Comparison of ENCODE assay signal across 14 cellular contexts in the genomic region with DNA sequence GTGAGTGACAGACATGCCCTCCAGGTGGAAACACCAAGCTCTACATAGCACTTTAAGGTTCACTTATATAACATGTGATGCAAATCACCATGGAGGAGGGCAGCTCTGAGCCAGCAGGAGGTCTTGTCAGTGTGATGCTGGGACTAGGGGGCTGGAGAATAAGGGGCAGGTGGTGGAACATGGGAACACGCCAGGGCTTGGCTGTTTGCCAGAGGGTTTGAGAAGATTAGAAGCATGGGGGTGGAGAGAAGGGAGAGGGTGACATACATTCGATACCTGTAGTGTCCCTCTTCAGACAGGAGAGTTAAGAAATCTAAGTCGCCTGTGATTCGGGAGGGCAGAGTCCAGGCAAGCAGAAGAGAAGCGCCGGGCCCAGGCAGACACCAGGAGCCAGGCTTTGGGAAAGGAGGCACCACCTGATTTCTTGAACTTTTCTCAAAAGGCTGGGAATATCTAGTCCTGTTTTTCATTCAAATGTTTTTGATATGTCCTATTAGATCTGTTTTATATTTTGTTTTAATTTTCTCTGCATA. TPM values are rescaled to one million over a fixed set of nuclear protein-coding genes. Genes with fewer than 3 reads are reported as not detected.
A peak's percentile ranks its signal among the peaks of the same experiment; 100 is the strongest.
DNase-seq lines count a peak whose midpoint lies in the region; ATAC-seq and TF ChIP-seq lines count a peak whose summit lies in the region.
"Had no signal": no experiment of that assay in that cellular context is flagged by ENCODE, and none has a peak within 500 bp of the region (broad histone marks: within the 10 kb centered on the region; RNA-seq: fewer than 3 reads in every experiment).

No MANE protein-coding gene starts in this region.

- no peaks in the 10 kb centered on the region for H4K20me1 ChIP-seq in mammary epithelial cell (ENCODE audit: insufficient read depth, low read length)

- dilution Hi-C loops in mammary epithelial cell (cut with HindIII; ENCODE audit: low sequenced_read_pairs): loop anchor here (5.0 kb wide), 1 partner anchor 35 kb away; no protein-coding TSS in a partner anchor

- CTCF ChIA-PET in mammary epithelial cell (lab: Charles Lee; ENCODE audit: low non-redundant PET): no interaction called here

- H2AFZ ChIP-seq in mammary epithelial cell (ENCODE audit: low read depth, low read length): no peak overlapping the region

- intact Hi-C loops in mammary epithelial cell (cut with micrococcal nuclease): loop anchor here (5.0 kb wide), 1 partner anchor 130 kb away; no protein-coding TSS in a partner anchor

- no peaks in the 10 kb centered on the region for H3K9me3 Mint-ChIP-seq in brain
- H3K9me3 Mint-ChIP-seq: naive B cell had no signal

- H3K27ac ChIP-seq in mammary epithelial cell (ENCODE audit: insufficient read depth, low read depth, low read length): no peak overlapping the region

- in situ Hi-C loops in mammary epithelial cell (cut with MboI; ENCODE audit: low sequenced_read_pairs in 2 of 2): loop anchor here (5.0 kb wide), 1 partner anchor 35 kb away; no protein-coding TSS in a partner anchor

- peak overlapping the region in 3 of 5 experiments; percentile 3 to 59 (median 39) for H3K27ac Mint-ChIP-seq in brain
- H3K27ac Mint-ChIP-seq: naive B cell, progenitor cell of endocrine pancreas had no signal

- H3K9me3 ChIP-seq in mammary epithelial cell (replicated peaks; ENCODE audit: insufficient read depth, low read length): no peaks in the 10 kb centered on the region

- no peaks in the 10 kb centered on the region for H3K36me3 ChIP-seq in mammary epithelial cell (ENCODE audit: insufficient read depth, low read length)

- no TSS peak for BruUV-seq in mammary epithelial cell (replicated peaks; lab: Mats Ljungman, UMichigan)

- no peaks in the 10 kb centered on the region for H3K27me3 Mint-ChIP-seq in brain

- no peaks in the 10 kb centered on the region for H3K79me2 ChIP-seq in mammary epithelial cell (ENCODE audit: insufficient read depth, low read length)

- peak; percentile 93 for DNase-seq in COLO668 (lab: John Stamatoyannopoulos, UW; ENCODE audit: unreplicated experiment)
- peak; percentile 96 for DNase-seq in NCI-H1105 treated with DMSO at 0.1 percent for 48 hours (lab: John Stamatoyannopoulos, UW)
- peak; percentile 97 for DNase-seq in NCI-H2171 treated with DMSO at 0.1 percent for 48 hours (lab: John Stamatoyannopoulos, UW)
- DNase-seq in mammary epithelial cell: no peak
- no peak for DNase-seq in NOMO-1 treated with dmso at 0.1 percent for 144 hours (lab: John Stamatoyannopoulos, UW; ENCODE audit: unreplicated experiment)
- no peak for DNase-seq in stimulated activated naive CD8-positive, alpha-beta T cell treated with anti-CD3 and anti-CD28 coated beads, Interleukin-15, Interleukin-2, amounts not matched to agents 100 U/mL and 50 U/mL, for 24 hours
- DNase-seq: activated CD8-positive, alpha-beta memory T cell treated with anti-CD3 and anti-CD28 coated beads for 24 hours; cerebellar nuclear complex; naive B cell; NCI-H1930; stimulated activated naive CD4-positive, alpha-beta T cell treated with Interleukin-2 at 50 U/mL for 16 hours had no signal

- ATAC-seq in GM21786 (IDR thresholded peaks at IDR 0.05; ENCODE audit: unreplicated experiment): no peak
- no peak for ATAC-seq in stimulated activated naive CD8-positive, alpha-beta T cell treated with anti-CD3 and anti-CD28 coated beads, Interleukin-15, Interleukin-2, amounts not matched to agents 100 U/mL and 50 U/mL, for 24 hours

- no peak overlapping the region for H3K4me2 ChIP-seq in mammary epithelial cell (ENCODE audit: insufficient read depth, low read depth, low read length)

- no peak overlapping the region for H3K9ac ChIP-seq in mammary epithelial cell (ENCODE audit: insufficient read depth, low read length)

- no peaks in the 10 kb centered on the region for H3K36me3 Mint-ChIP-seq in brain
- H3K36me3 Mint-ChIP-seq: naive B cell had no signal

- no peak overlapping the region for H3K4me3 Mint-ChIP-seq in brain

- 86% methylated on average over 6 of the region's 6 CpGs for WGBS in mammary epithelial cell (ENCODE audit: low coverage, missing lambda C conversion rate)

- no peaks in the 10 kb centered on the region for H3K4me1 ChIP-seq in mammary epithelial cell (ENCODE audit: insufficient read depth, low read length)

- no peak overlapping the region for H3K4me3 ChIP-seq in mammary epithelial cell (replicated peaks in 1 of 3; ENCODE audit: insufficient read depth in 1 of 3, low read depth in 2 of 3, low read length in 3 of 3)

- no peaks in the 10 kb centered on the region for H3K27me3 ChIP-seq in mammary epithelial cell (ENCODE audit: insufficient read depth, low read length)

- TF ChIP-seq CTCF in brain (conservative IDR thresholded peaks at IDR 0.05): no peak
- no peak for TF ChIP-seq CTCF in mammary epithelial cell (conservative IDR thresholded peaks at IDR 0.05 in 1 of 2, IDR thresholded peaks at IDR 0.05 in 1 of 2; ENCODE audit: extremely low read depth in 1 of 2, insufficient read depth in 1 of 2, low read depth in 1 of 2, low read length in 2 of 2)

- H3K4me1 Mint-ChIP-seq in brain: peaks cover 6% of the 10 kb centered on the region
- H3K4me1 Mint-ChIP-seq: naive B cell had no signal

RNA-seq across cellular contexts. Expression of gene LAMB4, which starts 16.9 kb away (rescaled TPM):
- polyA plus RNA-seq in brain (ENCODE audit: insufficient read depth, low read depth, low replicate concordance) (not detected), mammary epithelial cell (0.27 TPM)
- total RNA-seq in mammary epithelial cell: 1 to 10 TPM in 1 of 2 donors, under 1 TPM in 1; 0.09 to 1.0 TPM
- polyA minus RNA-seq in mammary epithelial cell: 0.93 TPM

Comparison
In these comparisons a context has a peak if more than half of its experiments do, and no peak if none do; other contexts are left out.
1. DNase-seq: peak in COLO668 (single experiment), NCI-H1105 treated with DMSO at 0.1 percent for 48 hours (single experiment) and NCI-H2171 treated with DMSO at 0.1 percent for 48 hours (single experiment); none in mammary epithelial cell (single experiment), NOMO-1 treated with dmso at 0.1 percent for 144 hours (single experiment) and stimulated activated naive CD8-positive, alpha-beta T cell treated with anti-CD3 and anti-CD28 coated beads, Interleukin-15, Interleukin-2, amounts not matched to agents 100 U/mL and 50 U/mL, for 24 hours (single experiment).